Comparison of ENCODE assay signal across 13 cellular contexts in the genomic region with DNA sequence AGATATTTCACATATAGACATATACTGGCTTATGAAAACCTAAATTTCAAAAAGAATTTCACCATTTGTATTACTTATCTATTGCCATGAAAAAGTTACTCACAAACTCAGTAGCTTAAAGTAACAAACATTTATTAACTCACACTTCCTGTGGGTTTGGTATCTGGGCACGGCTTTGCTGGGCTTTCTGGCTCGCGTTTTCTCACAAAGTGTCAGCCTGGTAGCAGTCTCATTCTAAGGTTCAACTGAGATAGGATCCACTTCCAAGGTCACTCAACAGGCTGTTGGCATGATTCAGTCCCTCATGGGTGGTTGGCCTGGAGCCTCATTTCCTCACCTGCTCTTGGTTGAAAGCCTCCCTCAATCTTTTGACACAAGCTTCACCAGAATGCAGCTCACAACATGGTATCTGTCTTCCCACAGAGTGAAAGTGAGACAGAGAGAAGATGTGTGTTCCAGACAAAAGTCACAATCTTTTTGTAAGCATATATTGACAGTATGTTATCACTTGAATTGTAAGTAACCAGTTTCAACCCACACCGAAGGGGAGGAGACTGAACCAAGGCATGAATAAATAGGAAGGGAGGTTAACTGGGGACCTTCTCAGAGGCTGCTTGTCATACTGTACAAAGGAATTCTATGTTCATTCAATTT.
A peak's percentile ranks its signal among the peaks of the same experiment; 100 is the strongest.
DNase-seq lines count a peak whose midpoint lies in the region; ATAC-seq and TF ChIP-seq lines count a peak whose summit lies in the region.
"Had no signal": no experiment of that assay in that cellular context is flagged by ENCODE, and none has a peak within 500 bp of the region (broad histone marks: within the 10 kb centered on the region; RNA-seq: fewer than 3 reads in every experiment).

No MANE protein-coding gene starts in this region.

- no peaks in the 10 kb centered on the region for H3K4me1 ChIP-seq in esophagus muscularis mucosa
- H3K4me1 ChIP-seq: Peyer's patch, suprapubic skin had no signal

- H3K27me3 Mint-ChIP-seq in stimulated activated naive B cell treated with anti-CD40 and anti-IgM and Interleukin-4, amounts not matched to agents 10 μg/mL and 1 μg/mL and 100 μg/mL, for 72 hours: no peaks in the 10 kb centered on the region

- no peak overlapping the region for H3K4me3 ChIP-seq in esophagus muscularis mucosa
- H3K4me3 ChIP-seq: Peyer's patch, suprapubic skin had no signal

- no peak for TF ChIP-seq EP300 in esophagus muscularis mucosa (IDR thresholded peaks at IDR 0.05)

- no peak overlapping the region for H3K27ac ChIP-seq in esophagus muscularis mucosa (replicated peaks in 1 of 4)
- H3K27ac ChIP-seq: Peyer's patch, suprapubic skin had no signal

- H3K27me3 ChIP-seq in esophagus muscularis mucosa: no peaks in the 10 kb centered on the region
- H3K27me3 ChIP-seq: Peyer's patch, suprapubic skin had no signal

- TF ChIP-seq POLR2A in esophagus muscularis mucosa (IDR thresholded peaks at IDR 0.05; ENCODE audit: low read depth): no peak

- no peak overlapping the region for H3K4me3 Mint-ChIP-seq in stimulated activated naive B cell treated with anti-CD40 and anti-IgM and Interleukin-4, amounts not matched to agents 10 μg/mL and 1 μg/mL and 100 μg/mL, for 72 hours

- H3K4me1 Mint-ChIP-seq in stimulated activated naive B cell treated with anti-CD40 and anti-IgM and Interleukin-4, amounts not matched to agents 10 μg/mL and 1 μg/mL and 100 μg/mL, for 72 hours: no peaks in the 10 kb centered on the region

- no peaks in the 10 kb centered on the region for H3K9me3 ChIP-seq in esophagus muscularis mucosa
- H3K9me3 ChIP-seq: Peyer's patch, suprapubic skin had no signal

- intact Hi-C loops in esophagus muscularis mucosa (cut with DNase I): no loop called here

- H3K9me3 Mint-ChIP-seq in stimulated activated naive B cell treated with anti-CD40 and anti-IgM and Interleukin-4, amounts not matched to agents 10 μg/mL and 1 μg/mL and 100 μg/mL, for 72 hours: peaks cover 0 to 5% of the 10 kb centered on the region in 2 donors

- WGBS in esophagus muscularis mucosa: 77% methylated on average over 4 of the region's 4 CpGs

- no peak for TF ChIP-seq CTCF in esophagus muscularis mucosa (IDR thresholded peaks at IDR 0.05)

- H3K27ac Mint-ChIP-seq in stimulated activated naive B cell treated with anti-CD40 and anti-IgM and Interleukin-4, amounts not matched to agents 10 μg/mL and 1 μg/mL and 100 μg/mL, for 72 hours: no peak overlapping the region

- DNase-seq in dedifferentiated amniotic fluid mesenchymal stem cell (ENCODE audit: extremely low spot score) (peak; percentile 9), esophagus muscularis mucosa (ENCODE audit: extremely low spot score) (no peak)
- DNase-seq in stimulated activated naive B cell treated with anti-CD40 and anti-IgM and Interleukin-4, amounts not matched to agents 10 μg/mL and 1 μg/mL and 100 μg/mL, for 72 hours: no peak
- no peak for DNase-seq in activated CD8-positive, alpha-beta memory T cell treated with anti-CD3 and anti-CD28 coated beads for 24 hours
- no peak for DNase-seq in stimulated activated naive CD4-positive, alpha-beta T cell (lab: John Stamatoyannopoulos, UW)
- DNase-seq: activated CD8-positive, alpha-beta memory T cell treated with anti-CD3 and anti-CD28 coated beads, Interleukin-2, amount 50 U/mL, for 4 hours; KG1; mammary epithelial cell had no signal

- ATAC-seq in GM18520 (IDR thresholded peaks at IDR 0.05; ENCODE audit: unreplicated experiment): peak; percentile 51
- peak; percentile 93 for ATAC-seq in GM21528 (IDR thresholded peaks at IDR 0.05; ENCODE audit: low FRiP score, unreplicated experiment)
- ATAC-seq in HG03097 (IDR thresholded peaks at IDR 0.05; ENCODE audit: low FRiP score, unreplicated experiment): peak; percentile 95
- no peak for ATAC-seq in stimulated activated naive B cell treated with anti-CD40 and anti-IgM and Interleukin-4, amounts not matched to agents 10 μg/mL and 1 μg/mL and 100 μg/mL, for 72 hours (replicated peaks)

- H3K36me3 Mint-ChIP-seq in stimulated activated naive B cell treated with anti-CD40 and anti-IgM and Interleukin-4, amounts not matched to agents 10 μg/mL and 1 μg/mL and 100 μg/mL, for 72 hours: no peaks in the 10 kb centered on the region

- H3K36me3 ChIP-seq in esophagus muscularis mucosa: no peaks in the 10 kb centered on the region
- H3K36me3 ChIP-seq: Peyer's patch, suprapubic skin had no signal

Comparison
In these comparisons a context has a peak if more than half of its experiments do, and no peak if none do; other contexts are left out.
1. ATAC-seq: peak in GM18520 (single experiment), GM21528 (single experiment) and HG03097 (single experiment); none in stimulated activated naive B cell treated with anti-CD40 and anti-IgM and Interleukin-4, amounts not matched to agents 10 μg/mL and 1 μg/mL and 100 μg/mL, for 72 hours (0 of 2).